19 cellular contexts compared by ENCODE assay signal in genomic region chr1:215156232-215156631, GRCh38.
DNase-seq lines count a peak whose midpoint lies in the region; ATAC-seq and TF ChIP-seq lines count a peak whose summit lies in the region.
"Had no signal": no experiment of that assay in that cellular context is flagged by ENCODE, and none has a peak within 500 bp of the region (broad histone marks: within the 10 kb centered on the region; RNA-seq: fewer than 3 reads in every experiment).

No MANE protein-coding gene starts in this region.

- H3K36me3 ChIP-seq in GM23248 (ENCODE audit: low read depth) (peaks cover 10% of the 10 kb centered on the region), SK-N-SH (replicated peaks in 1 of 2; ENCODE audit: control insufficient read depth in 1 of 2, insufficient read depth in 2 of 2, low read length in 1 of 2) (no peaks in the 10 kb centered on the region), mesenchymal stem cell (ENCODE audit: control insufficient read depth in 1 of 2, insufficient read depth in 2 of 2, low read depth in 1 of 2, low read length in 2 of 2) (no peaks in the 10 kb centered on the region)
- H3K36me3 ChIP-seq: tibial nerve had no signal

- no peak overlapping the region for H3K27ac Mint-ChIP-seq in progenitor cell of endocrine pancreas
- no peak overlapping the region for H3K27ac Mint-ChIP-seq in activated T-helper 1 cell treated with anti-CD3 and anti-CD28 coated beads, Interleukin-12 subunit alpha, Interleukin-12 subunit beta, Interleukin-2, Interleukin-4 antibody, amounts not matched to agents 30 ng/mL and 10 ng/mL and 1 ng/mL, durations not matched to agents 14 hours and 24 hours and 36 hours
- H3K27ac Mint-ChIP-seq: activated CD4-positive, alpha-beta T cell treated with anti-CD3 and anti-CD28 coated beads, Interleukin-2, amount 10 ng/mL, durations not matched to agents 7 days and 5 days; activated naive CD8-positive, alpha-beta T cell; activated T-helper 2 cell treated with anti-CD3 and anti-CD28 coated beads, Interferon-gamma antibody, Interleukin-2, Interleukin-4, amounts not matched to agents 10 μg/mL and 5 μg/mL and 100 μg/mL, durations not matched to agents 14 hours and 24 hours and 36 hours; CD4-positive, alpha-beta T cell; T-helper 17 cell had no signal

- H3K27me3 Mint-ChIP-seq in progenitor cell of endocrine pancreas: no peaks in the 10 kb centered on the region
- H3K27me3 Mint-ChIP-seq in activated T-helper 1 cell treated with anti-CD3 and anti-CD28 coated beads, Interleukin-12 subunit alpha, Interleukin-12 subunit beta, Interleukin-2, Interleukin-4 antibody, amounts not matched to agents 30 ng/mL and 10 ng/mL and 1 ng/mL, durations not matched to agents 14 hours and 24 hours and 36 hours (ENCODE audit: insufficient read depth): no peaks in the 10 kb centered on the region
- H3K27me3 Mint-ChIP-seq: activated CD4-positive, alpha-beta T cell treated with anti-CD3 and anti-CD28 coated beads, Interleukin-2, amount 10 ng/mL, durations not matched to agents 7 days and 5 days; CD4-positive, alpha-beta T cell; T-helper 17 cell had no signal

- no peak overlapping the region for H3K23ac ChIP-seq in mesenchymal stem cell (ENCODE audit: low read length in 2 of 2)

- DNase-seq in GM23248 (peak; percentile 45), SK-N-SH (no peak), dedifferentiated amniotic fluid mesenchymal stem cell (ENCODE audit: extremely low spot score) (peak; percentile 39), mesenchymal stem cell (peak; percentile 3), NCI-H1092 (lab: John Stamatoyannopoulos, UW) (no peak), sciatic nerve (ENCODE audit: low spot score) (no peak), progenitor cell of endocrine pancreas (ENCODE audit: low spot score, unreplicated experiment) (no peak)
- no peak for DNase-seq in activated T-helper 1 cell treated with anti-CD3 and anti-CD28 coated beads, Interleukin-12 subunit alpha, Interleukin-12 subunit beta, Interleukin-2, Interleukin-4 antibody, amounts not matched to agents 30 ng/mL and 10 ng/mL and 1 ng/mL, durations not matched to agents 14 hours and 24 hours and 36 hours (ENCODE audit: low spot score)
- DNase-seq: activated CD4-positive, alpha-beta T cell treated with anti-CD3 and anti-CD28 coated beads, Interleukin-2, amount 10 ng/mL, durations not matched to agents 7 days and 5 days; CD4-positive, alpha-beta T cell; Kasumi-1; NCI-H2107; nucleus accumbens; stimulated activated CD4-positive, alpha-beta T cell treated with anti-CD3 and anti-CD28 coated beads, Interleukin-4, amount 100 ng/mL, for 24 hours; stimulated activated naive CD4-positive, alpha-beta T cell treated with Interleukin-2 at 50 U/mL for 16 hours; T-helper 17 cell had no signal

- H3K4me3 ChIP-seq in GM23248 (no peak overlapping the region), SK-N-SH (ENCODE audit: low read depth in 2 of 2, low read length in 1 of 2) (no peak overlapping the region), mesenchymal stem cell (ENCODE audit: insufficient read depth in 1 of 2, low read depth in 1 of 2, low read length in 2 of 2) (no peak overlapping the region)
- H3K4me3 ChIP-seq: tibial nerve had no signal

- no peak for ATAC-seq in sciatic nerve
- ATAC-seq: T-helper 17 cell had no signal

- no peak overlapping the region for H4K91ac ChIP-seq in mesenchymal stem cell (ENCODE audit: low read length)

- no peak overlapping the region for H3K18ac ChIP-seq in mesenchymal stem cell (ENCODE audit: low read depth in 1 of 2, low read length in 2 of 2)

- H3K4ac ChIP-seq in mesenchymal stem cell (ENCODE audit: low read depth in 1 of 2, low read length in 2 of 2): no peak overlapping the region

- H2BK120ac ChIP-seq in mesenchymal stem cell (ENCODE audit: low read depth, low read length): no peak overlapping the region

- no peak overlapping the region for H2BK15ac ChIP-seq in mesenchymal stem cell (ENCODE audit: low read depth, poor library complexity, severe bottlenecking)

- H3K4me2 ChIP-seq in GM23248 (ENCODE audit: unreplicated experiment): no peak overlapping the region
- H3K4me2 ChIP-seq in SK-N-SH: no peak overlapping the region
- no peak overlapping the region for H3K4me2 ChIP-seq in mesenchymal stem cell (ENCODE audit: low read length, poor library complexity, severe bottlenecking)

- H3K79me2 ChIP-seq in GM23248 (ENCODE audit: insufficient read depth): peaks cover 100% of the 10 kb centered on the region
- no peaks in the 10 kb centered on the region for H3K79me2 ChIP-seq in SK-N-SH (ENCODE audit: insufficient read depth)

- H4K20me1 ChIP-seq in GM23248 (ENCODE audit: insufficient read depth) (no peaks in the 10 kb centered on the region; the same call in 1 of the 2 replicates), SK-N-SH (ENCODE audit: insufficient read depth) (no peaks in the 10 kb centered on the region)

- 96 to 97% methylated on average over 1 of the region's 1 CpG for WGBS in GM23248 (ENCODE audit: low coverage in 1 of 2, low lambda C conversion rate in 2 of 2, missing lambda C conversion rate in 2 of 2), 2 experiments
- WGBS in SK-N-SH (ENCODE audit: low lambda C conversion rate): 60% methylated on average over 1 of the region's 1 CpG
- WGBS in mesenchymal stem cell: no CpG with 5 or more reads among the region's 1 CpG

- H3K9me3 ChIP-seq in GM23248 (ENCODE audit: low read depth) (no peaks in the 10 kb centered on the region), SK-N-SH (no peaks in the 10 kb centered on the region), mesenchymal stem cell (ENCODE audit: control insufficient read depth, low read length) (no peaks in the 10 kb centered on the region)
- H3K9me3 ChIP-seq: tibial nerve had no signal

- TF ChIP-seq CTCF in SK-N-SH (IDR thresholded peaks at IDR 0.05) (no peak), progenitor cell of endocrine pancreas (IDR thresholded peaks at IDR 0.05; ENCODE audit: unreplicated experiment) (no peak)

- no peak overlapping the region for H2BK12ac ChIP-seq in mesenchymal stem cell (ENCODE audit: low read length in 2 of 2)

- no peak for TF ChIP-seq EP300 in SK-N-SH (IDR thresholded peaks at IDR 0.05; ENCODE audit: borderline replicate concordance in 1 of 2, low read depth in 1 of 2, low read length in 1 of 2)

- H3K9ac ChIP-seq in GM23248: no peak overlapping the region
- H3K9ac ChIP-seq in SK-N-SH: no peak overlapping the region
- no peak overlapping the region for H3K9ac ChIP-seq in mesenchymal stem cell (ENCODE audit: low read length)

- POLR2A ChIA-PET in SK-N-SH (lab: Yijun Ruan, JAX): no interaction called here

- H4K8ac ChIP-seq in mesenchymal stem cell (ENCODE audit: low read length): no peak overlapping the region

- H3K27ac ChIP-seq in GM23248 (no peak overlapping the region), SK-N-SH (ENCODE audit: low read depth in 2 of 2, low read length in 1 of 2) (no peak overlapping the region), mesenchymal stem cell (ENCODE audit: low read length, poor library complexity, severe bottlenecking) (no peak overlapping the region)
- H3K27ac ChIP-seq: tibial nerve had no signal

- no peak for TF ChIP-seq RAD21 in SK-N-SH (IDR thresholded peaks at IDR 0.05; ENCODE audit: low read length)

- H3K36me3 Mint-ChIP-seq in progenitor cell of endocrine pancreas (ENCODE audit: insufficient read depth): no peaks in the 10 kb centered on the region
- H3K36me3 Mint-ChIP-seq in activated T-helper 1 cell treated with anti-CD3 and anti-CD28 coated beads, Interleukin-12 subunit alpha, Interleukin-12 subunit beta, Interleukin-2, Interleukin-4 antibody, amounts not matched to agents 30 ng/mL and 10 ng/mL and 1 ng/mL, durations not matched to agents 14 hours and 24 hours and 36 hours (ENCODE audit: low read depth): no peaks in the 10 kb centered on the region
- H3K36me3 Mint-ChIP-seq: activated naive CD8-positive, alpha-beta T cell had no signal

- CTCF ChIA-PET in SK-N-SH (lab: Yijun Ruan, JAX): interaction anchor here (1.9 kb wide), 1 partner anchor 10 kb away, joined by 10 read pairs; no protein-coding TSS in a partner anchor

- H3K4me1 ChIP-seq in GM23248 (ENCODE audit: insufficient read depth): peaks cover 17% of the 10 kb centered on the region
- no peaks in the 10 kb centered on the region for H3K4me1 ChIP-seq in SK-N-SH (ENCODE audit: control insufficient read depth in 1 of 2, insufficient read depth in 2 of 2, low read depth in 1 of 2, low read length in 1 of 2)
- no peaks in the 10 kb centered on the region for H3K4me1 ChIP-seq in mesenchymal stem cell (ENCODE audit: control insufficient read depth, insufficient read depth, low read depth, low read length)
- H3K4me1 ChIP-seq: tibial nerve had no signal

- no peak overlapping the region for H2AFZ ChIP-seq in GM23248
- no peak overlapping the region for H2AFZ ChIP-seq in SK-N-SH (ENCODE audit: low read depth)
- H2AFZ ChIP-seq in mesenchymal stem cell (ENCODE audit: low read depth, low read length): no peak overlapping the region

- H2BK5ac ChIP-seq in mesenchymal stem cell (ENCODE audit: low read depth, low read length, poor library complexity, severe bottlenecking): no peak overlapping the region

- intact Hi-C loops in sciatic nerve (cut with DNase I): no loop called here
- intact Hi-C loops in activated T-helper 1 cell treated with anti-CD3 and anti-CD28 coated beads, Interleukin-12 subunit alpha, Interleukin-12 subunit beta, Interleukin-2, Interleukin-4 antibody, amounts not matched to agents 30 ng/mL and 10 ng/mL and 1 ng/mL, durations not matched to agents 14 hours and 24 hours and 36 hours (cut with micrococcal nuclease): no loop called here

- no peak overlapping the region for H2AK5ac ChIP-seq in mesenchymal stem cell (ENCODE audit: low read length, severe bottlenecking)

- H3K4me1 Mint-ChIP-seq in progenitor cell of endocrine pancreas (ENCODE audit: low read depth): no peaks in the 10 kb centered on the region
- no peaks in the 10 kb centered on the region for H3K4me1 Mint-ChIP-seq in activated T-helper 1 cell treated with anti-CD3 and anti-CD28 coated beads, Interleukin-12 subunit alpha, Interleukin-12 subunit beta, Interleukin-2, Interleukin-4 antibody, amounts not matched to agents 30 ng/mL and 10 ng/mL and 1 ng/mL, durations not matched to agents 14 hours and 24 hours and 36 hours (ENCODE audit: low read depth)
- H3K4me1 Mint-ChIP-seq: activated CD4-positive, alpha-beta T cell treated with anti-CD3 and anti-CD28 coated beads, Interleukin-2, amount 10 ng/mL, durations not matched to agents 7 days and 5 days; T-helper 17 cell had no signal

- H3K9me3 Mint-ChIP-seq in progenitor cell of endocrine pancreas (ENCODE audit: low read depth): no peaks in the 10 kb centered on the region
- peaks cover 3% of the 10 kb centered on the region for H3K9me3 Mint-ChIP-seq in activated T-helper 1 cell treated with anti-CD3 and anti-CD28 coated beads, Interleukin-12 subunit alpha, Interleukin-12 subunit beta, Interleukin-2, Interleukin-4 antibody, amounts not matched to agents 30 ng/mL and 10 ng/mL and 1 ng/mL, durations not matched to agents 14 hours and 24 hours and 36 hours
- H3K9me3 Mint-ChIP-seq: activated CD4-positive, alpha-beta T cell treated with anti-CD3 and anti-CD28 coated beads, Interleukin-2, amount 10 ng/mL, durations not matched to agents 7 days and 5 days; activated T-helper 2 cell treated with anti-CD3 and anti-CD28 coated beads, Interferon-gamma antibody, Interleukin-2, Interleukin-4, amounts not matched to agents 10 μg/mL and 5 μg/mL and 100 μg/mL, durations not matched to agents 14 hours and 24 hours and 36 hours; CD4-positive, alpha-beta T cell had no signal

- in situ Hi-C loops in GM23248 (cut with MboI): no loop called here

- H3K79me1 ChIP-seq in mesenchymal stem cell (replicated peaks; ENCODE audit: low read length, poor library complexity, severe bottlenecking): no peaks in the 10 kb centered on the region

- peaks cover 26% of the 10 kb centered on the region for H3F3A ChIP-seq in GM23248 (ENCODE audit: insufficient read depth)
- H3F3A ChIP-seq in SK-N-SH (replicated peaks; ENCODE audit: insufficient read depth): no peaks in the 10 kb centered on the region

- H3K4me3 Mint-ChIP-seq in progenitor cell of endocrine pancreas (ENCODE audit: low read depth): no peak overlapping the region
- no peak overlapping the region for H3K4me3 Mint-ChIP-seq in activated T-helper 1 cell treated with anti-CD3 and anti-CD28 coated beads, Interleukin-12 subunit alpha, Interleukin-12 subunit beta, Interleukin-2, Interleukin-4 antibody, amounts not matched to agents 30 ng/mL and 10 ng/mL and 1 ng/mL, durations not matched to agents 14 hours and 24 hours and 36 hours
- H3K4me3 Mint-ChIP-seq: activated CD4-positive, alpha-beta T cell treated with anti-CD3 and anti-CD28 coated beads, Interleukin-2, amount 10 ng/mL, durations not matched to agents 7 days and 5 days; activated naive CD8-positive, alpha-beta T cell; CD4-positive, alpha-beta T cell; T-helper 17 cell had no signal

- H3K27me3 ChIP-seq in GM23248 (replicated peaks; ENCODE audit: insufficient read depth) (no peaks in the 10 kb centered on the region), SK-N-SH (ENCODE audit: insufficient read depth) (no peaks in the 10 kb centered on the region), mesenchymal stem cell (ENCODE audit: control insufficient read depth in 1 of 2, insufficient read depth in 1 of 2, low read length in 2 of 2) (no peaks in the 10 kb centered on the region)
- H3K27me3 ChIP-seq: tibial nerve had no signal

- H3K14ac ChIP-seq in mesenchymal stem cell (ENCODE audit: low read length in 2 of 2): no peak overlapping the region

- no peaks in the 10 kb centered on the region for H3K9me2 ChIP-seq in GM23248 (ENCODE audit: insufficient read depth)
- H3K9me2 ChIP-seq in SK-N-SH: no peaks in the 10 kb centered on the region

Comparison
In these comparisons a context has a peak if more than half of its experiments do, and no peak if none do; other contexts are left out.
1. DNase-seq: peak in GM23248 (single experiment), dedifferentiated amniotic fluid mesenchymal stem cell (single experiment) and mesenchymal stem cell (single experiment); none in SK-N-SH (single experiment), NCI-H1092 (single experiment), sciatic nerve (single experiment), progenitor cell of endocrine pancreas (single experiment) and activated T-helper 1 cell treated with anti-CD3 and anti-CD28 coated beads, Interleukin-12 subunit alpha, Interleukin-12 subunit beta, Interleukin-2, Interleukin-4 antibody, amounts not matched to agents 30 ng/mL and 10 ng/mL and 1 ng/mL, durations not matched to agents 14 hours and 24 hours and 36 hours (single experiment).